Comparison of ENCODE assay signal across 1 cellular context in genomic region chr6:157381631-157382621, GRCh38.
TF ChIP-seq lines count a peak whose summit lies in the region.

No MANE protein-coding gene starts in this region.

TF ChIP-seq in HEK293, 187 proteins besides CTCF, POLR2A, EP300 and RAD21 (continued from another document):
- TF ChIP-seq PATZ1 (tag by site-specific recombination; IDR thresholded peaks at IDR 0.05), result 0 out of 2 replicates have a peak, but pooled peaks have one; percentile 38
TF ChIP-seq in HEK293: peak in this region for 15.
